Comparison of ENCODE assay signal across 8 cellular contexts in the genomic region with DNA sequence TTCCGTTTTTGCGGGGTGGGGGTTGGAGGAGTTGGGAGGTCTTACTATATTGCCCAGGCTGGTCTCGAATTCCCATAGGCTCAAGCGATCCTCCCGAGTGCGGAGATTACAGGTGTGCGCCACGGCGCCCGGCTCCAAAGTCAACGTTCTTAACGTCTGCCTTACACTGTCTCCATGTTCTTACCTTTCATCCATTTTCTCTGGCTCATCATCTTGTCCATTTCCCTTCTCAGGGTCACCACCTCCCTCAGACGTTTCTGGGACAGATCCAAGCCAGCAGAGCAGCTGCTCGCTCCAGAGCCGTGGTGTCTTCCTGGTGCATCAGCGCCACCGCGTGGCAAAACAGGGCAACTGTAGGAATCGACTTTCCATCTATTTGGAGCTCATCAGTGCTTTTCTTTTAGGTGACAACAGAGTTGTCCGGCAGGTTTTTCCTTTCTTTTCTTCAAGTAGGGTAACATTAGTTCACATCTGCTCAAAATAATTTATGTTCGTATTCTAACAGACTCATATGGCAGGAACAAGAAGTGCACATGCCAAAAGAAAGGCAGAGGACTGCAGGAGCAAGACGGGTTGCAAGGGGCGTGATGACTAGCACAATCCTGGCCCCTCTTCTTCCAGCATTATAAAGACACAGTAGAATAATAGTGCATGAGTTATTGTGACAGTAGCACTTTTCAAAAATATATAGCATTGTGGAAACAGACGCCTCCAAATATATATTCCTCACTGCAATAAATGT.
A peak's percentile ranks its signal among the peaks of the same experiment; 100 is the strongest.
DNase-seq lines count a peak whose midpoint lies in the region; FAIRE-seq and TF ChIP-seq lines count a peak whose summit lies in the region.

No MANE protein-coding gene starts in this region.

- H4K20me1 ChIP-seq in SK-N-SH (ENCODE audit: insufficient read depth), result no peaks in the 10 kb centered on the region

- POLR2A ChIA-PET in SK-N-SH (lab: Yijun Ruan, JAX), result interaction anchor here (0.6 to 0.8 kb wide), 2 partner anchors 108 to 215 kb away, joined by 3 read pairs; no protein-coding TSS in a partner anchor

- no peak for TF ChIP-seq POLR2A in H54 (IDR thresholded peaks at IDR 0.05; ENCODE audit: low read depth, low read length)

- peak overlapping the region; percentile 34; the same call in 1 of the 2 replicates for H3K4me2 ChIP-seq in SK-N-SH

- no peaks in the 10 kb centered on the region for H3K9me3 ChIP-seq in SK-N-SH

- H3K4me3 ChIP-seq in SK-N-SH (ENCODE audit: low read depth in 2 of 2, low read length in 1 of 2), result peak overlapping the region in 1 of 2 experiments; percentile 42; a peak in 1 of 4 replicates

- no peaks in the 10 kb centered on the region for H3K36me3 ChIP-seq in SK-N-SH (replicated peaks in 1 of 2; ENCODE audit: control insufficient read depth in 1 of 2, insufficient read depth in 2 of 2, low read length in 1 of 2)

- peak; percentile 56 for DNase-seq in GDM1 (lab: John Stamatoyannopoulos, UW)
- DNase-seq in H54 (ENCODE audit: insufficient read length, low spot score), result peak; percentile 89
- peak; percentile 81 for DNase-seq in SK-N-SH
- peak; percentile 75 for DNase-seq in activated naive CD4-positive, alpha-beta T cell treated with anti-CD3 and anti-CD28 coated beads, Interleukin-2, amount 50 U/mL, for 16 hours
- DNase-seq in glomerular visceral epithelial cell (ENCODE audit: extremely low spot score), result peak; percentile 85
- DNase-seq in occipital lobe (lab: John Stamatoyannopoulos, UW), result peak; percentile 70
- peak; percentile 91 for DNase-seq in superior temporal gyrus (ENCODE audit: extremely low spot score)

- H3K79me2 ChIP-seq in SK-N-SH (ENCODE audit: insufficient read depth), result no peaks in the 10 kb centered on the region

- TF ChIP-seq CTCF in LNCAP (IDR thresholded peaks at IDR 0.05) (peak; percentile 77), SK-N-SH (IDR thresholded peaks at IDR 0.05) (peak; percentile 96)

- TF ChIP-seq RAD21 in SK-N-SH (IDR thresholded peaks at IDR 0.05; ENCODE audit: low read length), result peak; percentile 100

- 23% methylated on average over 15 of the region's 24 CpGs for WGBS in SK-N-SH (ENCODE audit: low lambda C conversion rate)

- H3K4me1 ChIP-seq in SK-N-SH (ENCODE audit: control insufficient read depth in 1 of 2, insufficient read depth in 2 of 2, low read depth in 1 of 2, low read length in 1 of 2), result peaks cover 0 to 10% of the 10 kb centered on the region in 2 experiments; a peak in 1 of 4 replicates

- no peak overlapping the region for H3K9ac ChIP-seq in SK-N-SH

- peak; percentile 97 for FAIRE-seq in H54 (lab: Jason Lieb, UNC)

- H3F3A ChIP-seq in SK-N-SH (replicated peaks; ENCODE audit: insufficient read depth), result no peaks in the 10 kb centered on the region

- no peaks in the 10 kb centered on the region for H3K9me2 ChIP-seq in SK-N-SH

- H3K27ac ChIP-seq in SK-N-SH (ENCODE audit: low read depth in 2 of 2, low read length in 1 of 2), result no peak overlapping the region

- H3K27me3 ChIP-seq in SK-N-SH (ENCODE audit: insufficient read depth), result no peaks in the 10 kb centered on the region

- no peak for TF ChIP-seq EP300 in SK-N-SH (IDR thresholded peaks at IDR 0.05; ENCODE audit: borderline replicate concordance in 1 of 2, low read depth in 1 of 2, low read length in 1 of 2)

- CTCF ChIA-PET in SK-N-SH (lab: Yijun Ruan, JAX), result interaction anchor here (0.5 to 23.9 kb wide), 93 partner anchors 9 to 799 kb away, joined by 3 to 465 read pairs (median 4); partner anchors contain the start of genes ABCC4 and DZIP1

- no peak overlapping the region for H2AFZ ChIP-seq in SK-N-SH (ENCODE audit: low read depth)

TF ChIP-seq in SK-N-SH, 30 proteins besides CTCF, POLR2A, EP300 and RAD21:
- TF ChIP-seq TEAD4 (IDR thresholded peaks at IDR 0.05; ENCODE audit: borderline replicate concordance, insufficient read depth) (no peak), GABPA (IDR thresholded peaks at IDR 0.05; ENCODE audit: low read depth) (no peak), REST (IDR thresholded peaks at IDR 0.05; ENCODE audit: low read depth, low read length) (no peak), NRF1 (IDR thresholded peaks at IDR 0.05; ENCODE audit: low read depth, low read length) (no peak), SMC3 (IDR thresholded peaks at IDR 0.05; ENCODE audit: low read depth, low read length) (peak; percentile 98), NFIC (IDR thresholded peaks at IDR 0.05; ENCODE audit: borderline replicate concordance) (peak; percentile 53), RCOR1 (IDR thresholded peaks at IDR 0.05; ENCODE audit: low read length) (no peak), RXRA (IDR thresholded peaks at IDR 0.05; ENCODE audit: borderline replicate concordance, low read depth) (no peak)
- TF ChIP-seq, protein P1, sequence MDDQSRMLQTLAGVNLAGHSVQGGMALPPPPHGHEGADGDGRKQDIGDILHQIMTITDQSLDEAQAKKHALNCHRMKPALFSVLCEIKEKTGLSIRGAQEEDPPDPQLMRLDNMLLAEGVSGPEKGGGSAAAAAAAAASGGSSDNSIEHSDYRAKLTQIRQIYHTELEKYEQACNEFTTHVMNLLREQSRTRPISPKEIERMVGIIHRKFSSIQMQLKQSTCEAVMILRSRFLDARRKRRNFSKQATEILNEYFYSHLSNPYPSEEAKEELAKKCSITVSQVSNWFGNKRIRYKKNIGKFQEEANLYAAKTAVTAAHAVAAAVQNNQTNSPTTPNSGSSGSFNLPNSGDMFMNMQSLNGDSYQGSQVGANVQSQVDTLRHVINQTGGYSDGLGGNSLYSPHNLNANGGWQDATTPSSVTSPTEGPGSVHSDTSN (IDR thresholded peaks at IDR 0.05), result no peak
